4 cellular contexts compared by ENCODE assay signal in genomic region chr3:71526448-71526847, GRCh38. TPM values are rescaled to one million over a fixed set of nuclear protein-coding genes. Genes with fewer than 3 reads are reported as not detected.
DNase-seq lines count a peak whose midpoint lies in the region; FAIRE-seq and TF ChIP-seq lines count a peak whose summit lies in the region.
"Not testable (repeated sequence)": the region's sequence is repeated elsewhere in the genome, so short reads cannot be mapped to it uniquely, and the experiment has no call there.

No MANE protein-coding gene starts in this region.

- H3K9ac ChIP-seq in astrocyte (ENCODE audit: low read length): not testable (repeated sequence)

- not testable (repeated sequence) for H3K4me3 ChIP-seq in HEK293 (ENCODE audit: low read depth, low read length); astrocyte (ENCODE audit: insufficient read depth, low read depth, low read length); neutrophil (ENCODE audit: low read depth in 1 of 2, low read length in 1 of 2)

- not testable (repeated sequence) for H3K27ac ChIP-seq in HEK293 (ENCODE audit: extremely low read depth, low read depth, low read length); astrocyte (ENCODE audit: low read depth, low read length)
- peak overlapping the region; percentile 69 for H3K27ac ChIP-seq in neutrophil

- POLR2A ChIA-PET in HEK293 (lab: Yijun Ruan, JAX): not testable (repeated sequence)

- not testable (repeated sequence) for FAIRE-seq in astrocyte (lab: Jason Lieb, UNC)

- not testable (repeated sequence) for H3K4me2 ChIP-seq in astrocyte (ENCODE audit: low read length)

- not testable (repeated sequence) for TF ChIP-seq CTCF in HEK293 (tag by site-specific recombination; IDR thresholded peaks at IDR 0.05); astrocyte (IDR thresholded peaks at IDR 0.05; ENCODE audit: insufficient read depth, low read depth, low read length); nephron (IDR thresholded peaks at IDR 0.05; ENCODE audit: unreplicated experiment in 3 of 3); neutrophil (IDR thresholded peaks at IDR 0.05)

- peaks cover 93% of the 10 kb centered on the region for H3K79me2 ChIP-seq in astrocyte (ENCODE audit: insufficient read depth, low read length)

- not testable (repeated sequence) for H3K27me3 Mint-ChIP-seq in astrocyte (ENCODE audit: low read depth, unreplicated experiment); nephron (ENCODE audit: low read depth)

- H3K27ac Mint-ChIP-seq in astrocyte (ENCODE audit: unreplicated experiment): peak overlapping the region; percentile 43
- H3K27ac Mint-ChIP-seq in nephron: peak overlapping the region; percentile 59 to 82 (median 76)

- not testable (repeated sequence) for H3K27me3 ChIP-seq in astrocyte (ENCODE audit: insufficient read depth, low read length); neutrophil

- H3K4me1 Mint-ChIP-seq in astrocyte (ENCODE audit: low read depth, unreplicated experiment) (peaks cover 59% of the 10 kb centered on the region), nephron (peaks cover 22% of the 10 kb centered on the region)

- DNase-seq in astrocyte (ENCODE audit: low read depth): peak; percentile 58

- H3K9me3 Mint-ChIP-seq in astrocyte (ENCODE audit: unreplicated experiment); nephron: not testable (repeated sequence)

- CTCF ChIA-PET in HEK293 (lab: Yijun Ruan, JAX): not testable (repeated sequence)

- H3K36me3 Mint-ChIP-seq in astrocyte (ENCODE audit: low read depth, unreplicated experiment); nephron (ENCODE audit: low read depth): not testable (repeated sequence)

- H3K36me3 ChIP-seq in HEK293 (ENCODE audit: control insufficient read depth in 2 of 2, insufficient read depth in 1 of 2, low read length in 2 of 2); astrocyte (ENCODE audit: insufficient read depth, low read length); neutrophil: not testable (repeated sequence)

- H4K20me1 ChIP-seq in astrocyte (ENCODE audit: insufficient read depth, low read length): not testable (repeated sequence)

- not testable (repeated sequence) for H3K9me3 ChIP-seq in HEK293 (ENCODE audit: control insufficient read depth, insufficient read depth, low read depth, low read length); astrocyte (ENCODE audit: insufficient read depth, low read depth, low read length); neutrophil

- not testable (repeated sequence) for H2AFZ ChIP-seq in astrocyte (ENCODE audit: low read depth, low read length)

- not testable (repeated sequence) for H3K4me1 ChIP-seq in HEK293 (ENCODE audit: control insufficient read depth, insufficient read depth, low read length)
- H3K4me1 ChIP-seq in astrocyte (ENCODE audit: insufficient read depth, low read length): peaks cover 30% of the 10 kb centered on the region
- peaks cover 51 to 61% of the 10 kb centered on the region in 2 experiments for H3K4me1 ChIP-seq in neutrophil (ENCODE audit: control insufficient read depth in 1 of 2, insufficient read depth in 1 of 2, low read depth in 1 of 2, low read length in 1 of 2)

- not testable (repeated sequence) for H3K4me3 Mint-ChIP-seq in astrocyte (ENCODE audit: unreplicated experiment); nephron

TF ChIP-seq in HEK293, 187 proteins besides CTCF, POLR2A, EP300 and RAD21:
- 0 out of 2 replicates have a peak, but pooled peaks have one; percentile 5 for TF ChIP-seq EGR2 (tag by site-specific recombination; IDR thresholded peaks at IDR 0.05; ENCODE audit: low read depth)

RNA-seq across cellular contexts. Expression of gene FOXP1, which starts 57.1 kb away (rescaled TPM):
- total RNA-seq in astrocyte: 107 and 124 TPM in 2 replicates
